9 cellular contexts compared by ENCODE assay signal in the genomic region with DNA sequence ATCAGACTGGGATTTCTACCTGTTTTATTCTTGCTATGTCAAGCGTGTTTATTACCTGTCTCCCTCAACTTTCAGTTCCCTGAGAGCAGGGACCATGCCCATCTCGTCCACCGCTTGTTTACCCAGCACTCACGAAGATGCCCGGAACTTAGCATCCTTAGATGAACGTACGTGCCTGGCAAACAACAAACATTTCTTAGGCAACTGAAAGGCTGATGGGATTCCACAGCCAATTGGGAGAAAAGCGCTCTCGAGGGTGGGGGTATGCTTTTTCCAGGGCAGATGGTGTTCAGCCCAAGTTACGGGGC. TPM values are rescaled to one million over a fixed set of nuclear protein-coding genes. Genes with fewer than 3 reads are reported as not detected.
DNase-seq lines count a peak whose midpoint lies in the region; TF ChIP-seq lines count a peak whose summit lies in the region.
"Had no signal": no experiment of that assay in that cellular context is flagged by ENCODE, and none has a peak within 500 bp of the region (broad histone marks: within the 10 kb centered on the region; RNA-seq: fewer than 3 reads in every experiment).

No MANE protein-coding gene starts in this region.

- H3K27ac ChIP-seq in Peyer's patch = peak overlapping the region; percentile 78 to 90 (median 82)
- H3K27ac ChIP-seq in esophagus (ENCODE audit: low read depth in 2 of 2, low read length in 1 of 2) = peak overlapping the region; percentile 63 to 65

- H3K4me3 ChIP-seq in Peyer's patch = peak overlapping the region; percentile 92 to 100 (median 94)
- H3K4me3 ChIP-seq in esophagus (ENCODE audit: low read depth in 1 of 2, low read length in 2 of 2) = peak overlapping the region; percentile 72 to 95

- H3K9me3 ChIP-seq in ES-I3 (ENCODE audit: control insufficient read depth, insufficient read depth, low read length) = no peaks in the 10 kb centered on the region
- H3K9me3 ChIP-seq in Peyer's patch = no peaks in the 10 kb centered on the region
- H3K9me3 ChIP-seq in esophagus (ENCODE audit: control insufficient read depth in 2 of 2, insufficient read depth in 1 of 2, low read depth in 1 of 2, low read length in 1 of 2) = no peaks in the 10 kb centered on the region

- H3K27me3 ChIP-seq in Peyer's patch (no peaks in the 10 kb centered on the region), esophagus (ENCODE audit: control insufficient read depth in 1 of 2, insufficient read depth in 2 of 2, low read length in 2 of 2) (no peaks in the 10 kb centered on the region)

- no peak for TF ChIP-seq POLR2A in Peyer's patch (IDR thresholded peaks at IDR 0.05)

- H3K4me1 ChIP-seq in ES-I3 (ENCODE audit: insufficient read depth, low read length) = no peaks in the 10 kb centered on the region; the same call in 1 of the 2 replicates
- H3K4me1 ChIP-seq in Peyer's patch = peaks cover 0 to 19% (median 10%) of the 10 kb centered on the region in 4 donors
- peaks cover 3 to 10% of the 10 kb centered on the region in 2 donors for H3K4me1 ChIP-seq in esophagus (ENCODE audit: control insufficient read depth in 2 of 2, insufficient read depth in 2 of 2, low read length in 1 of 2)

- DNase-seq in Peyer's patch = no peak
- DNase-seq in pons (ENCODE audit: low spot score) = peak; percentile 47
- DNase-seq in HT-29 (ENCODE audit: low spot score) = no peak
- DNase-seq in cerebellar nuclear complex (lab: John Stamatoyannopoulos, UW) = no peak
- DNase-seq in SIG-M5 treated with dmso at 0.1 percent for 504 hours (lab: John Stamatoyannopoulos, UW; ENCODE audit: unreplicated experiment) = no peak
- DNase-seq in activated CD4-positive, alpha-beta T cell treated with anti-CD3 and anti-CD28 coated beads for 4 hours = no peak
- DNase-seq: NCI-H1436 treated with DMSO at 0.1 percent for 48 hours had no signal

- WGBS in esophagus, 2 donors = 5 to 7% methylated on average over 10 of the region's 10 CpGs

- peak overlapping the region; percentile 84 for H3K9ac ChIP-seq in ES-I3 (ENCODE audit: low read depth, low read length)

- H3K36me3 ChIP-seq in ES-I3 (ENCODE audit: insufficient read depth, low read length) (peaks cover 5% of the 10 kb centered on the region), Peyer's patch (peaks cover 0 to 20% (median 0%) of the 10 kb centered on the region in 3 donors), esophagus (ENCODE audit: control insufficient read depth in 2 of 2, insufficient read depth in 2 of 2, low read length in 1 of 2) (peaks cover 0 to 13% of the 10 kb centered on the region in 2 donors)

- no peak for TF ChIP-seq CTCF in Peyer's patch (IDR thresholded peaks at IDR 0.05)

RNA-seq across cellular contexts. Expression of gene CHPF2, which starts 0.4 kb away (rescaled TPM):
- total RNA-seq in Peyer's patch = 10 to 100 TPM; 31.4 to 50.2 (median 43.2) TPM
- 10 to 100 TPM; 10.8 to 13.6 TPM for polyA plus RNA-seq in esophagus
- 72.5 and 87.7 TPM in 2 replicates for total RNA-seq in HT-29 (2014; rRNA removed; shearing (Covaris generic))

RNA-seq across cellular contexts. Expression of gene ABCF2, which starts 4.9 kb away (rescaled TPM):
- 10 to 100 TPM; 20.7 to 29.7 (median 26.4) TPM for total RNA-seq in Peyer's patch
- 10 to 100 TPM in 1 of 2 donors, 1 to 10 TPM in 1; 8.6 to 19.8 TPM for polyA plus RNA-seq in esophagus
- 80.2 and 82.5 TPM in 2 replicates for total RNA-seq in HT-29 (2014; rRNA removed; shearing (Covaris generic))

RNA-seq across cellular contexts. Expression of gene SMARCD3, which starts 16.6 kb away (rescaled TPM):
- total RNA-seq in Peyer's patch = 10 to 100 TPM in 3 of 4 donors, 1 to 10 TPM in 1; 1.2 to 61.1 (median 18.3) TPM
- polyA plus RNA-seq in esophagus = 1 to 10 TPM; 7.5 to 8.3 TPM
- 1.1 and 1.3 TPM in 2 replicates for total RNA-seq in HT-29 (2014; rRNA removed; shearing (Covaris generic))

RNA-seq across cellular contexts. Expression of gene H2BK1, which starts 21.6 kb away (rescaled TPM):
- total RNA-seq in Peyer's patch = not detected
- not detected for polyA plus RNA-seq in esophagus
- not detected in 2 replicates for total RNA-seq in HT-29 (2014; rRNA removed; shearing (Covaris generic))

RNA-seq across cellular contexts. Expression of gene ASB10, which starts 44.9 kb away (rescaled TPM):
- not detected for total RNA-seq in Peyer's patch
- under 1 TPM in 1 of 2 donors, not detected in 1; 0.01 TPM for polyA plus RNA-seq in esophagus
- total RNA-seq in HT-29 (2014; rRNA removed; shearing (Covaris generic)) = not detected in 2 replicates
